18 cellular contexts compared by ENCODE assay signal in the genomic region with DNA sequence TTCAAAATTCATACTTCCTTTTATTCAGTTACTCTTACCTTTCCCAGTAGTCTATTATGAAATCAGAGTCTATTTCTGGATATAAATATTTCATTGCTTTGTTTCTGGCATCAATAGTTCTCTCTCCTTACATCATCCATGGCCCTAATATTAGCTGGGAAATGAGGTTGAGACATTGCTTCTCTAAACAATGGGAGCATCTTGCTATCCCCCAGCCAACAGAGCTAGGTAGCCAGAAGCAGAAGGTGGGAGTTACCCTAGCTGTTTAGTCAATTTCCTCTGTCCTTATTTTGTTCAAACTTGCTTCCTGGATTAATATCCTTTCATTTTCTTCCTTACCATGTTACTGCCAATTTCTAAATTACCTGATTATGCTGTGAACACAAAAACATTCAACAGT.
"Had no signal": no experiment of that assay in that cellular context is flagged by ENCODE, and none has a peak within 500 bp of the region (broad histone marks: within the 10 kb centered on the region; RNA-seq: fewer than 3 reads in every experiment).

No MANE protein-coding gene starts in this region.

- H3K4me3 ChIP-seq: cardiac muscle cell, left lung, ovary, psoas muscle, sigmoid colon had no signal

- H3K27me3 ChIP-seq: cardiac muscle cell, left lung, ovary, sigmoid colon had no signal

- H3K9me3 ChIP-seq: left lung, ovary, psoas muscle, sigmoid colon had no signal

- FAIRE-seq: keratinocyte had no signal

- DNase-seq: activated CD4-positive, alpha-beta memory T cell treated with anti-CD3 and anti-CD28 coated beads, Interleukin-2, amount 10 ng/mL, durations not matched to agents 7 days and 5 days; activated CD4-positive, alpha-beta T cell treated with anti-CD3 and anti-CD28 coated beads for 48 hours; activated CD4-positive, CD25-positive, alpha-beta regulatory T cell; activated CD8-positive, alpha-beta memory T cell treated with anti-CD3 and anti-CD28 coated beads, Interleukin-2, amount 10 ng/mL, durations not matched to agents 7 days and 5 days; amniotic stem cell; dermis blood vessel endothelial cell; effector memory CD8-positive, alpha-beta T cell; foreskin fibroblast; left lung; nephron progenitor cell; ovary; psoas muscle; sigmoid colon; stimulated activated CD4-positive, alpha-beta T cell treated with anti-CD3 and anti-CD28 coated beads, Interleukin-4, amount 100 ng/mL, for 4 hours; T1000 had no signal

- H3K27ac ChIP-seq: cardiac muscle cell, left lung, ovary, psoas muscle, sigmoid colon had no signal

- H3K4me1 ChIP-seq: left lung, psoas muscle, sigmoid colon had no signal

- H3K36me3 ChIP-seq: cardiac muscle cell, left lung, ovary, sigmoid colon had no signal

- ATAC-seq: activated CD8-positive, alpha-beta memory T cell treated with anti-CD3 and anti-CD28 coated beads, Interleukin-2, amount 10 ng/mL, durations not matched to agents 7 days and 5 days; effector memory CD8-positive, alpha-beta T cell; left lung; psoas muscle; stimulated activated memory B cell treated with anti-CD40 and anti-IgM and Interleukin-4, amounts not matched to agents 10 μg/mL and 1 μg/mL and 100 μg/mL, for 72 hours had no signal
